In the genomic region with DNA sequence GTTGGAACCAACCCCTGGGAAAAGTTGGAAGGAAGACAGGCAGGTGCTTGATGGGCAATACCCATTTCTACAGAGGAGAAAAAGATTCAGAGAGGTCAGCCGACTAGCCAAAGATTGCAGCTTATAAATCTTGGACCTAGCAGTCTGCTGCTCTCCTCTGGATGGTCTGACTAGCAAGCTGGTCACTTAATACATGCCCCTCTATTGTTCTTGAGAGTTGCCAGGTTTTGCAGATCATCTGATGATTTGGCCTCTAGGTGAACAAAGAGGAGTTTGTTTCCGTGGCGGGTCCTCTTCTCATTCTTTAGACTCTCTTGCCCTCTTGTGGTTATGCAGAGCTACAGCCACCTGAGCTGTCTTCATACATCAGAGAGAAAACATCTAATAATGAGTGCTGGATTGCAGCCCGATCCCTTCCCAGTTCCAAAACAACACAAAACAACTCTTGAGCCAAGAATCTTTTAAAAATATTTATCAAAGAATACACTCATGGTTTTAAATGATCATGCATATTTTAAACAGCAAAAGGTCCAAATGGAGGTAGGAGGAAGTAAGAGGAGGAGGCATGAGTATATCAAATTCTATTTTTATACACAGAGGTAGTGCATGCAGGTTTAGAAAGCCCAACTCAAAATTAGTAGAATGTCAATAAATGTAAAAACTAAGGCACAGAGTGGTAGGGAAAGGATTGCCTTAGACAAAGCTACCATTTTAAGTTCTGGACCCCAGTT, we compare ENCODE assay signal across 8 cellular contexts.
DNase-seq lines count a peak whose midpoint lies in the region; ATAC-seq and TF ChIP-seq lines count a peak whose summit lies in the region.

No MANE protein-coding gene starts in this region.

- H3K4me3 ChIP-seq in HAP-1 (no peak overlapping the region), OCI-LY3 (ENCODE audit: low read length) (no peak overlapping the region), right lobe of liver (no peak overlapping the region), vagina (no peak overlapping the region)

- H3K9ac ChIP-seq in OCI-LY3 (ENCODE audit: low read length) = no peak overlapping the region

- H3K79me2 ChIP-seq in OCI-LY3 (ENCODE audit: low read length) = no peaks in the 10 kb centered on the region

- H3K4me2 ChIP-seq in OCI-LY3 (ENCODE audit: low read length) = peak overlapping the region; percentile 36

- no peak overlapping the region for H3K27ac ChIP-seq in OCI-LY3 (ENCODE audit: low read length)
- H3K27ac ChIP-seq in right lobe of liver = no peak overlapping the region
- no peak overlapping the region for H3K27ac ChIP-seq in vagina

- no peak overlapping the region for H2AFZ ChIP-seq in OCI-LY3 (ENCODE audit: low read depth, low read length)

- H3K27me3 ChIP-seq in HAP-1 (ENCODE audit: low read depth) (peaks cover 39% of the 10 kb centered on the region), OCI-LY3 (ENCODE audit: low read depth, low read length) (peaks cover 95% of the 10 kb centered on the region), right lobe of liver (no peaks in the 10 kb centered on the region), vagina (no peaks in the 10 kb centered on the region)

- peaks cover 5% of the 10 kb centered on the region; the same call in 1 of the 2 replicates for H3K4me1 ChIP-seq in HAP-1
- peaks cover 9% of the 10 kb centered on the region for H3K4me1 ChIP-seq in OCI-LY3 (ENCODE audit: low read length)
- H3K4me1 ChIP-seq in right lobe of liver = no peaks in the 10 kb centered on the region
- peaks cover 5% of the 10 kb centered on the region for H3K4me1 ChIP-seq in vagina

- 15% methylated on average over 4 of the region's 4 CpGs for WGBS in right lobe of liver (ENCODE audit: insufficient coverage, low coverage, low lambda C conversion rate, missing lambda C conversion rate)

- H3K9me3 ChIP-seq in HAP-1 (no peaks in the 10 kb centered on the region), OCI-LY3 (ENCODE audit: insufficient read depth, low read length) (no peaks in the 10 kb centered on the region), right lobe of liver (no peaks in the 10 kb centered on the region), vagina (no peaks in the 10 kb centered on the region)

- intact Hi-C loops in Right ventricle myocardium inferior (cut with DNase I) (loop anchor here (5.0 kb wide), 1 partner anchor 150 kb away; no protein-coding TSS in a partner anchor), cardiac septum (cut with DNase I) (loop anchor here (2.0 to 5.0 kb wide), 2 partner anchors 140 to 1482 kb away; no protein-coding TSS in a partner anchor), right lobe of liver (cut with DNase I) (no loop called here), vagina (cut with DNase I) (no loop called here)

- no peak for DNase-seq in Right ventricle myocardium inferior (ENCODE audit: missing footprints)
- DNase-seq in cardiac septum (ENCODE audit: low spot score) = no peak
- DNase-seq in HAP-1 (ENCODE audit: low spot score in 2 of 2) = peak; percentile 69 to 83
- DNase-seq in LHCN-M2 (ENCODE audit: low read depth) = peak; percentile 48
- peak; percentile 66 for DNase-seq in dermis blood vessel endothelial cell
- no peak for DNase-seq in right lobe of liver
- no peak for DNase-seq in vagina (ENCODE audit: extremely low spot score in 2 of 2)

- in situ Hi-C loops in HAP-1 (cut with MboI; ENCODE audit: low sequenced_read_pairs) = loop anchor here (10.0 to 25.0 kb wide), 2 partner anchors 418 to 1475 kb away; partner anchors contain the start of gene TGFB2

- H3K36me3 ChIP-seq in HAP-1 (replicated peaks) (no peaks in the 10 kb centered on the region), OCI-LY3 (replicated peaks; ENCODE audit: low read depth, low read length) (no peaks in the 10 kb centered on the region), right lobe of liver (no peaks in the 10 kb centered on the region), vagina (no peaks in the 10 kb centered on the region)

- peak; percentile 83 for ATAC-seq in Right ventricle myocardium inferior
- peak; percentile 94 to 98 (median 94) for ATAC-seq in right lobe of liver

- TF ChIP-seq POLR2A in right lobe of liver (IDR thresholded peaks at IDR 0.05) = no peak
- no peak for TF ChIP-seq POLR2A in vagina (IDR thresholded peaks at IDR 0.05)

- TF ChIP-seq CTCF in OCI-LY3 (IDR thresholded peaks at IDR 0.05; ENCODE audit: low read depth, low read length) = peak; percentile 98
- peak; percentile 80 to 90 (median 84) for TF ChIP-seq CTCF in right lobe of liver (IDR thresholded peaks at IDR 0.05)
- TF ChIP-seq CTCF in vagina (IDR thresholded peaks at IDR 0.05) = peak; percentile 63 to 76 (median 73)

- H4K20me1 ChIP-seq in OCI-LY3 (ENCODE audit: insufficient read depth, low read length) = no peaks in the 10 kb centered on the region

Comparison
In these comparisons a context has a peak if more than half of its experiments do, and no peak if none do; other contexts are left out.
1. DNase-seq: peak in HAP-1 (2 of 2), LHCN-M2 (single experiment) and dermis blood vessel endothelial cell (single experiment); none in Right ventricle myocardium inferior (single experiment), cardiac septum (single experiment), right lobe of liver (0 of 3) and vagina (0 of 2).
2. intact Hi-C loops: an anchor here in Right ventricle myocardium inferior (5.0 kb wide) and cardiac septum (2.0 to 5.0 kb wide); none called in right lobe of liver and vagina.
3. Peak in every context shown above with its lines, with median percentiles within 50 percentile points of each other: CTCF ChIP-seq.